ENCODE assay signal across 12 cellular contexts in genomic region chr6:111423055-111423633, GRCh38. TPM values are rescaled to one million over a fixed set of nuclear protein-coding genes. Genes with fewer than 3 reads are reported as not detected.
DNase-seq lines count a peak whose midpoint lies in the region; ATAC-seq and TF ChIP-seq lines count a peak whose summit lies in the region.
"Had no signal": no experiment of that assay in that cellular context is flagged by ENCODE, and none has a peak within 500 bp of the region (broad histone marks: within the 10 kb centered on the region; RNA-seq: fewer than 3 reads in every experiment).

No MANE protein-coding gene starts in this region.

- H3K9ac ChIP-seq in OCI-LY3 (ENCODE audit: low read length) = no peak overlapping the region
- H3K9ac ChIP-seq in skeletal muscle satellite cell (ENCODE audit: low read depth, low read length) = peak overlapping the region; percentile 4

- peaks cover 4% of the 10 kb centered on the region for H3K9me3 Mint-ChIP-seq in dendritic cell treated with granulocyte-macrophage colony-stimulating factor and Interleukin-4, amounts not matched to agents 40 ng/mL and 50 ng/mL, for 4 days

- no peaks in the 10 kb centered on the region for H3K27me3 Mint-ChIP-seq in dendritic cell treated with granulocyte-macrophage colony-stimulating factor and Interleukin-4, amounts not matched to agents 40 ng/mL and 50 ng/mL, for 4 days

- no peaks in the 10 kb centered on the region for H3K27me3 ChIP-seq in OCI-LY3 (ENCODE audit: low read depth, low read length)
- no peaks in the 10 kb centered on the region for H3K27me3 ChIP-seq in skeletal muscle satellite cell (ENCODE audit: control insufficient read depth, insufficient read depth, low read length)
- H3K27me3 ChIP-seq: colonic mucosa had no signal

- peaks cover 7% of the 10 kb centered on the region for H3K36me3 ChIP-seq in OCI-LY3 (replicated peaks; ENCODE audit: low read depth, low read length)
- no peaks in the 10 kb centered on the region for H3K36me3 ChIP-seq in skeletal muscle satellite cell (ENCODE audit: insufficient read depth, low read length)
- H3K36me3 ChIP-seq: colonic mucosa had no signal

- H4K20me1 ChIP-seq in OCI-LY3 (ENCODE audit: insufficient read depth, low read length) = peaks cover 13% of the 10 kb centered on the region

- intact Hi-C loops in dendritic cell treated with granulocyte-macrophage colony-stimulating factor and Interleukin-4, amounts not matched to agents 40 ng/mL and 50 ng/mL, for 4 days (cut with micrococcal nuclease) = no loop called here

- H3K4me1 ChIP-seq in OCI-LY3 (ENCODE audit: low read length) = peaks cover 20% of the 10 kb centered on the region
- peaks cover 61% of the 10 kb centered on the region for H3K4me1 ChIP-seq in skeletal muscle satellite cell (ENCODE audit: control insufficient read depth, insufficient read depth, low read length)

- peaks cover 34% of the 10 kb centered on the region for H3K4me1 Mint-ChIP-seq in dendritic cell treated with granulocyte-macrophage colony-stimulating factor and Interleukin-4, amounts not matched to agents 40 ng/mL and 50 ng/mL, for 4 days (ENCODE audit: low read depth)

- peak overlapping the region; percentile 43 for H3K4me2 ChIP-seq in OCI-LY3 (ENCODE audit: low read length)
- peak overlapping the region; percentile 62 for H3K4me2 ChIP-seq in skeletal muscle satellite cell (ENCODE audit: low read length)

- H3K9me3 ChIP-seq in OCI-LY3 (ENCODE audit: insufficient read depth, low read length) = peaks cover 7% of the 10 kb centered on the region; the same call in 1 of the 2 replicates
- no peaks in the 10 kb centered on the region for H3K9me3 ChIP-seq in skeletal muscle satellite cell (replicated peaks; ENCODE audit: low read length)
- H3K9me3 ChIP-seq: colonic mucosa had no signal

- no peak for ATAC-seq in HG02884 (IDR thresholded peaks at IDR 0.05; ENCODE audit: unreplicated experiment)

- no peak for TF ChIP-seq CTCF in OCI-LY3 (IDR thresholded peaks at IDR 0.05; ENCODE audit: low read depth, low read length)

- no peak overlapping the region for H2AFZ ChIP-seq in OCI-LY3 (ENCODE audit: low read depth, low read length)

- no peak overlapping the region for H3K4me3 ChIP-seq in OCI-LY3 (ENCODE audit: low read length)
- H3K4me3 ChIP-seq in skeletal muscle satellite cell (ENCODE audit: low read length) = peak overlapping the region; percentile 22
- H3K4me3 ChIP-seq: colonic mucosa had no signal

- peaks cover 84% of the 10 kb centered on the region for H3K79me2 ChIP-seq in OCI-LY3 (ENCODE audit: low read length)

- no peak overlapping the region for H3K4me3 Mint-ChIP-seq in dendritic cell treated with granulocyte-macrophage colony-stimulating factor and Interleukin-4, amounts not matched to agents 40 ng/mL and 50 ng/mL, for 4 days

- H3K27ac Mint-ChIP-seq in dendritic cell treated with granulocyte-macrophage colony-stimulating factor and Interleukin-4, amounts not matched to agents 40 ng/mL and 50 ng/mL, for 4 days = peak overlapping the region; percentile 18

- H3K27ac ChIP-seq in OCI-LY3 (ENCODE audit: low read length) = no peak overlapping the region
- H3K27ac ChIP-seq: colonic mucosa had no signal

- DNase-seq in NOMO-1 treated with DMSO at 0.1 percent for 48 hours (lab: John Stamatoyannopoulos, UW; ENCODE audit: unreplicated experiment) (peak; percentile 5), NOMO-1 treated with dmso at 0.1 percent for 144 hours (lab: John Stamatoyannopoulos, UW; ENCODE audit: unreplicated experiment) (no peak), NCI-H82 (lab: John Stamatoyannopoulos, UW) (no peak)
- no peak for DNase-seq in stimulated activated naive CD4-positive, alpha-beta T cell (lab: John Stamatoyannopoulos, UW)
- DNase-seq: colonic mucosa, H7, NCI-H1694 treated with DMSO at 0.1 percent for 48 hours, NCI-H748 treated with DMSO at 0.1 percent for 48 hours had no signal

- peaks cover 4% of the 10 kb centered on the region for H3K36me3 Mint-ChIP-seq in dendritic cell treated with granulocyte-macrophage colony-stimulating factor and Interleukin-4, amounts not matched to agents 40 ng/mL and 50 ng/mL, for 4 days (ENCODE audit: low read depth)

RNA-seq across cellular contexts. Expression of gene REV3L, which starts 59.9 kb away (rescaled TPM):
- total RNA-seq in skeletal muscle satellite cell (2012; rRNA removed) = 29.3 and 32.7 TPM in 2 replicates
